In the genomic region with DNA sequence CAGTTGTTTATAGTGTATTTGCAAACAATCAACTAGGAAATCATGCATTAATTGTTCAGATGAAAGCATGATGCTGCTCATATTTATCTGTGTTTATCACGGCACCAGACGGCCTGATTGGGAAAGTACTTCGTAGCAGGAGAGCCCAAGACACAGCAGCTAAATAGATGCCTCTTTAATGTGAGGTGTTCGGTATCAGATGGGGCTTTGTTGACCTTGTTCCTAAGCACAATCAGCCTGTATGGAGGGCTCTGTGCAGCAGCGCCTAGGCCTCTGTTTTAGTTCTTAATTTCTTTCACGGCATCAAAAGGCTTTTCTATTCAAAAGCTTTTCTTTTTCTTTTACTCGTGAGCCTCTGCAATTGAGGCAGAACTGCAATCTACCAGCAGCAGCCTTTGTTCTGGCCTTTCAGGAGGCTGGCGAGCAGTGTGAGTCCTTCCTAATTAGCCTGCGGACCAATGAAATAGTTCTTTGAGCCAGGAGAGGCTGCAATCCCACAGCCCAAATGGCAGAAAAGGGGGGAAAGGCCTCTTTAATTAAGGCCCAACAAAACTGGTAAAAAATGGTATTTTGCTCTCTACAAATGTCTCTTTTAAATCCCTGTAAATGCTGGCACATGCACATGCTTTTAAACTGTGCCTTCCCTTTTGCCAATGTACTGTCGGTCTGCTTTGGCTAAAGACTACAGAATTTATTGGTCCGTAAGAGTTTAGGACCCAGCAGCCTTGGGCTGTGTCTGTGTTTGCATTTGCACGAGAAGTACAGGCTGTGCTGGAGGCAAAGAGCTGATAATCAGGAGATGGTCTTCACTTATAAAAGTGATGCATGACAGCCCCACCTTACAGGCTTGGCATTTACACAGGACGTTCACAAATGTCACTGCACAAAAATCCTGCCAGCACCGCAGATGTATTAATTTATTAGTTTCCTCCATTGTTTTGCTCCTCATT, we compare ENCODE assay signal across 15 cellular contexts.
DNase-seq lines count a peak whose midpoint lies in the region; ATAC-seq and TF ChIP-seq lines count a peak whose summit lies in the region.
"Had no signal": no experiment of that assay in that cellular context is flagged by ENCODE, and none has a peak within 500 bp of the region (broad histone marks: within the 10 kb centered on the region; RNA-seq: fewer than 3 reads in every experiment).

No MANE protein-coding gene starts in this region.

- TF ChIP-seq CTCF in SK-N-SH (IDR thresholded peaks at IDR 0.05), result no peak

- no peaks in the 10 kb centered on the region for H3K36me3 ChIP-seq in SK-N-SH (replicated peaks in 1 of 2; ENCODE audit: control insufficient read depth in 1 of 2, insufficient read depth in 2 of 2, low read length in 1 of 2)

- H3K4me3 ChIP-seq in SK-N-SH (ENCODE audit: low read depth in 2 of 2, low read length in 1 of 2), result no peak overlapping the region

- no peak overlapping the region for H3K9ac ChIP-seq in SK-N-SH
- H3K9ac ChIP-seq: KMS-11 had no signal

- peak; percentile 22 for DNase-seq in SK-N-SH
- DNase-seq in SK-N-DZ (ENCODE audit: low spot score), result peak; percentile 23
- DNase-seq in iPS-NIHi11 (ENCODE audit: low spot score), result peak; percentile 21
- peak; percentile 35 for DNase-seq in superior temporal gyrus (ENCODE audit: extremely low spot score)
- DNase-seq in NOMO-1 treated with DMSO at 0.1 percent for 48 hours (lab: John Stamatoyannopoulos, UW; ENCODE audit: unreplicated experiment), result no peak
- DNase-seq in stimulated activated CD4-positive, alpha-beta T cell treated with anti-CD3 and anti-CD28 coated beads, Interleukin-2, amount 100 ng/mL, for 48 hours, result no peak
- DNase-seq: activated CD4-positive, alpha-beta memory T cell treated with anti-CD3 and anti-CD28 coated beads, Interleukin-2, amount 10 ng/mL, durations not matched to agents 7 days and 5 days; DMS153; foreskin melanocyte; NCI-H1105 treated with DMSO at 0.1 percent for 48 hours; NCI-H82; stimulated activated CD4-positive, alpha-beta T cell treated with anti-CD3 and anti-CD28 coated beads, Interleukin-15, amount 100 ng/mL, for 24 hours had no signal

- H3K27me3 ChIP-seq in SK-N-SH (ENCODE audit: insufficient read depth), result no peaks in the 10 kb centered on the region

- H2AFZ ChIP-seq in SK-N-SH (ENCODE audit: low read depth), result no peak overlapping the region

- no peaks in the 10 kb centered on the region for H3K9me2 ChIP-seq in SK-N-SH

- TF ChIP-seq EP300 in SK-N-SH (IDR thresholded peaks at IDR 0.05; ENCODE audit: borderline replicate concordance in 1 of 2, low read depth in 1 of 2, low read length in 1 of 2), result peak in 1 of 2 experiments; percentile 41; a peak in 1 of 4 replicates

- CTCF ChIA-PET in SK-N-SH (lab: Yijun Ruan, JAX), result no interaction called here

- H3F3A ChIP-seq in SK-N-SH (replicated peaks; ENCODE audit: insufficient read depth), result no peaks in the 10 kb centered on the region

- peaks cover 4 to 19% of the 10 kb centered on the region in 2 experiments; a peak in 3 of 4 replicates for H3K4me1 ChIP-seq in SK-N-SH (ENCODE audit: control insufficient read depth in 1 of 2, insufficient read depth in 2 of 2, low read depth in 1 of 2, low read length in 1 of 2)

- POLR2A ChIA-PET in SK-N-SH (lab: Yijun Ruan, JAX), result no interaction called here

- no peak overlapping the region for H3K4me2 ChIP-seq in SK-N-SH
- H3K4me2 ChIP-seq: KMS-11 had no signal

- peak overlapping the region in 1 of 2 experiments; percentile 58; a peak in 2 of 4 replicates for H3K27ac ChIP-seq in SK-N-SH (ENCODE audit: low read depth in 2 of 2, low read length in 1 of 2)
- H3K27ac ChIP-seq: KMS-11 had no signal

- no peaks in the 10 kb centered on the region for H3K79me2 ChIP-seq in SK-N-SH (ENCODE audit: insufficient read depth)

- H4K20me1 ChIP-seq in SK-N-SH (ENCODE audit: insufficient read depth), result no peaks in the 10 kb centered on the region

- H3K9me3 ChIP-seq in SK-N-SH, result no peaks in the 10 kb centered on the region

- no peak; the same call in 1 of the 2 replicates for TF ChIP-seq RAD21 in SK-N-SH (IDR thresholded peaks at IDR 0.05; ENCODE audit: low read length)

- ATAC-seq in SK-N-SH treated with all-trans-retinoic acid at 6 μM for 48 hours (no peak), GM18861 (IDR thresholded peaks at IDR 0.05; ENCODE audit: unreplicated experiment) (no peak)

- WGBS in SK-N-SH (ENCODE audit: low lambda C conversion rate), result 70% methylated on average over 13 of the region's 14 CpGs

TF ChIP-seq in SK-N-SH, 30 proteins besides CTCF, POLR2A, EP300 and RAD21:
- TF ChIP-seq GATA2 (CRISPR knock-in tag; IDR thresholded peaks at IDR 0.05) (peak; percentile 51; the same call in 1 of the 2 replicates), ELF1 (IDR thresholded peaks at IDR 0.05) (no peak), FOSL2 (IDR thresholded peaks at IDR 0.05; ENCODE audit: borderline replicate concordance, low read depth) (no peak), RCOR1 (IDR thresholded peaks at IDR 0.05; ENCODE audit: low read length) (peak; percentile 13; the same call in 1 of the 2 replicates), POLR2AphosphoS5 (IDR thresholded peaks at IDR 0.05; ENCODE audit: low read depth, low read length) (no peak), MXI1 (IDR thresholded peaks at IDR 0.05; ENCODE audit: low read depth, low read length) (0 out of 2 replicates have a peak, but pooled peaks have one; percentile 22)

TF ChIP-seq in SK-N-SH treated with all-trans-retinoic acid at 6 μM for 48 hours, 23 proteins besides CTCF, POLR2A, EP300 and RAD21:
- TF ChIP-seq ZNF70 (CRISPR knock-in tag; IDR thresholded peaks at IDR 0.05) (no peak), OSR1 (CRISPR knock-in tag; IDR thresholded peaks at IDR 0.05) (no peak), GLIS3 (CRISPR knock-in tag; IDR thresholded peaks at IDR 0.05) (no peak), POU6F1 (CRISPR knock-in tag; IDR thresholded peaks at IDR 0.05; ENCODE audit: borderline replicate concordance, low read depth) (no peak), ZFP30 (CRISPR knock-in tag; IDR thresholded peaks at IDR 0.05) (no peak), RARB (CRISPR knock-in tag; IDR thresholded peaks at IDR 0.05) (no peak)
TF ChIP-seq in SK-N-SH treated with all-trans-retinoic acid at 6 μM for 48 hours: peak in this region for 0.

Comparison
In these comparisons a context has a peak if more than half of its experiments do, and no peak if none do; other contexts are left out.
1. DNase-seq: peak in SK-N-SH (single experiment), SK-N-DZ (single experiment), iPS-NIHi11 (single experiment) and superior temporal gyrus (single experiment); none in NOMO-1 treated with DMSO at 0.1 percent for 48 hours (single experiment) and stimulated activated CD4-positive, alpha-beta T cell treated with anti-CD3 and anti-CD28 coated beads, Interleukin-2, amount 100 ng/mL, for 48 hours (0 of 2).